Comparison of ENCODE assay signal across 10 cellular contexts in genomic region chr21:41169701-41170100, GRCh38. TPM values are rescaled to one million over a fixed set of nuclear protein-coding genes. Genes with fewer than 3 reads are reported as not detected.
DNase-seq lines count a peak whose midpoint lies in the region; ATAC-seq and TF ChIP-seq lines count a peak whose summit lies in the region.
"Had no signal": no experiment of that assay in that cellular context is flagged by ENCODE, and none has a peak within 500 bp of the region (broad histone marks: within the 10 kb centered on the region; RNA-seq: fewer than 3 reads in every experiment).

No MANE protein-coding gene starts in this region.

- H3K27me3 Mint-ChIP-seq in brain: peaks cover 59% of the 10 kb centered on the region
- H3K27me3 Mint-ChIP-seq in CD4-positive, alpha-beta memory T cell: peaks cover 43 to 44% of the 10 kb centered on the region in 2 donors

- H3K4me1 ChIP-seq in skeletal muscle satellite cell (ENCODE audit: control insufficient read depth, insufficient read depth, low read length): peaks cover 4% of the 10 kb centered on the region
- peaks cover 9% of the 10 kb centered on the region for H3K4me1 ChIP-seq in CD4-positive, alpha-beta memory T cell (ENCODE audit: insufficient read depth, low read length)

- POLR2A ChIA-PET in CD4-positive, alpha-beta memory T cell (lab: Charles Lee; ENCODE audit: partially characterized antibody): no interaction called here

- H3K36me3 Mint-ChIP-seq in brain: no peaks in the 10 kb centered on the region
- no peaks in the 10 kb centered on the region for H3K36me3 Mint-ChIP-seq in CD4-positive, alpha-beta memory T cell

- H3K36me3 ChIP-seq in skeletal muscle satellite cell (ENCODE audit: insufficient read depth, low read length): no peaks in the 10 kb centered on the region
- H3K36me3 ChIP-seq in CD4-positive, alpha-beta memory T cell (ENCODE audit: insufficient read depth, low read length): no peaks in the 10 kb centered on the region

- DNase-seq in HFF-Myc (ENCODE audit: extremely low read depth, low read depth) (no peak), kidney tubule cell (ENCODE audit: low spot score) (peak; percentile 29), COLO668 (lab: John Stamatoyannopoulos, UW; ENCODE audit: unreplicated experiment) (no peak)
- no peak for DNase-seq in CD4-positive, alpha-beta memory T cell
- no peak for DNase-seq in activated CD8-positive, alpha-beta memory T cell treated with anti-CD3 and anti-CD28 coated beads, Interleukin-2, amount 50 U/mL, for 4 hours
- DNase-seq: activated T-cell treated with anti-CD3 and anti-CD28 coated beads, Interleukin-2, amount 50 U/mL, for 24 hours had no signal

- H3K27ac Mint-ChIP-seq in brain: peak overlapping the region in 3 of 5 experiments; percentile 41 to 80 (median 41)
- H3K27ac Mint-ChIP-seq in CD4-positive, alpha-beta memory T cell: no peak overlapping the region
- H3K27ac Mint-ChIP-seq: activated T-cell treated with anti-CD3 and anti-CD28 coated beads, Interleukin-2, amount 50 U/mL, for 24 hours; T-helper 1 cell treated with Interleukin-12 subunit alpha and Interleukin-12 subunit beta and Interleukin-4 antibody, amounts not matched to agents 30 μg/mL and 1 μg/mL, for 36 hours had no signal

- peak overlapping the region; percentile 94 for H3K4me2 ChIP-seq in skeletal muscle satellite cell (ENCODE audit: low read length)

- H3K4me1 Mint-ChIP-seq in brain: peaks cover 26% of the 10 kb centered on the region
- H3K4me1 Mint-ChIP-seq in CD4-positive, alpha-beta memory T cell: peaks cover 6 to 23% (median 10%) of the 10 kb centered on the region in 4 donors

- H3K9ac ChIP-seq in skeletal muscle satellite cell (ENCODE audit: low read depth, low read length): peak overlapping the region; percentile 58

- no peak for ATAC-seq in HG03565 (IDR thresholded peaks at IDR 0.05; ENCODE audit: unreplicated experiment)

- H3K9me3 Mint-ChIP-seq in brain: no peaks in the 10 kb centered on the region
- no peaks in the 10 kb centered on the region for H3K9me3 Mint-ChIP-seq in CD4-positive, alpha-beta memory T cell
- H3K9me3 Mint-ChIP-seq: activated T-cell treated with anti-CD3 and anti-CD28 coated beads, Interleukin-2, amount 50 U/mL, for 24 hours; T-helper 1 cell treated with Interleukin-12 subunit alpha and Interleukin-12 subunit beta and Interleukin-4 antibody, amounts not matched to agents 30 μg/mL and 1 μg/mL, for 36 hours had no signal

- intact Hi-C loops in CD4-positive, alpha-beta memory T cell (cut with micrococcal nuclease): no loop called here

- H3K4me3 Mint-ChIP-seq in brain: peak overlapping the region; percentile 82 to 93 (median 85)
- peak overlapping the region in 3 of 8 donors; percentile 32 to 82 (median 62) for H3K4me3 Mint-ChIP-seq in CD4-positive, alpha-beta memory T cell

- H3K9me3 ChIP-seq in skeletal muscle satellite cell (replicated peaks; ENCODE audit: low read length): no peaks in the 10 kb centered on the region
- H3K9me3 ChIP-seq in CD4-positive, alpha-beta memory T cell (ENCODE audit: control insufficient read depth in 1 of 2, low read length in 2 of 2): no peaks in the 10 kb centered on the region

- no peaks in the 10 kb centered on the region for H3K27me3 ChIP-seq in skeletal muscle satellite cell (ENCODE audit: control insufficient read depth, insufficient read depth, low read length)
- H3K27me3 ChIP-seq in CD4-positive, alpha-beta memory T cell (ENCODE audit: insufficient read depth, low read length): peaks cover 12% of the 10 kb centered on the region

- H3K27ac ChIP-seq in CD4-positive, alpha-beta memory T cell (ENCODE audit: low read depth, low read length): no peak overlapping the region

- TF ChIP-seq CTCF in HFF-Myc (IDR thresholded peaks at IDR 0.05; ENCODE audit: low read depth, low read length, missing control alignments) (no peak), brain (conservative IDR thresholded peaks at IDR 0.05) (no peak)

- CTCF ChIA-PET in CD4-positive, alpha-beta memory T cell (lab: Charles Lee; ENCODE audit: partially characterized antibody): no interaction called here

- H3K4me3 ChIP-seq in HFF-Myc (replicated peaks; ENCODE audit: low read depth, low read length): peak overlapping the region; percentile 76
- peak overlapping the region; percentile 17 for H3K4me3 ChIP-seq in skeletal muscle satellite cell (ENCODE audit: low read length)
- H3K4me3 ChIP-seq in CD4-positive, alpha-beta memory T cell (ENCODE audit: low read length in 2 of 2): no peak overlapping the region

RNA-seq across cellular contexts. Expression of gene BACE2, which starts 1.7 kb away (rescaled TPM):
- 4.6 TPM for polyA plus RNA-seq in brain (ENCODE audit: insufficient read depth, low read depth, low replicate concordance)
- 14.7 and 24.0 TPM in 2 replicates for total RNA-seq in skeletal muscle satellite cell (2012; rRNA removed)
- not detected for total RNA-seq in CD4-positive, alpha-beta memory T cell
- polyA plus RNA-seq in CD4-positive, alpha-beta memory T cell: under 1 TPM; 0.10 to 0.52 TPM

Comparison
In these comparisons a context has a peak if more than half of its experiments do, and no peak if none do; other contexts are left out.
1. H3K4me3 ChIP-seq: peak in HFF-Myc (single experiment) and skeletal muscle satellite cell (single experiment); none in CD4-positive, alpha-beta memory T cell (0 of 2).
2. H3K27ac Mint-ChIP-seq: peak in brain (3 of 5); none in CD4-positive, alpha-beta memory T cell (0 of 7).